Comparison of ENCODE assay signal across 19 cellular contexts in genomic region chr6:118783931-118784528, GRCh38.
DNase-seq lines count a peak whose midpoint lies in the region; ATAC-seq and TF ChIP-seq lines count a peak whose summit lies in the region.
"Had no signal": no experiment of that assay in that cellular context is flagged by ENCODE, and none has a peak within 500 bp of the region (broad histone marks: within the 10 kb centered on the region; RNA-seq: fewer than 3 reads in every experiment).

No MANE protein-coding gene starts in this region.

- no peaks in the 10 kb centered on the region for H3K79me1 ChIP-seq in IMR-90 (ENCODE audit: low read depth in 1 of 2, low read length in 2 of 2)

- CTCF ChIA-PET in IMR-90 (lab: Yijun Ruan, JAX): interaction anchor here (1.3 kb wide), 1 partner anchor 16 kb away, joined by 6 read pairs; no protein-coding TSS in a partner anchor

- no peak overlapping the region for H4K8ac ChIP-seq in IMR-90 (ENCODE audit: low read depth in 2 of 2, low read length in 2 of 2)

- no peak overlapping the region for H2BK120ac ChIP-seq in IMR-90 (ENCODE audit: low read depth, low read length)

- H3K27me3 ChIP-seq in IMR-90 (ENCODE audit: control insufficient read depth, insufficient read depth, low read length): peaks cover 4% of the 10 kb centered on the region
- H3K27me3 ChIP-seq in left lung: no peaks in the 10 kb centered on the region
- H3K27me3 ChIP-seq: brain microvascular endothelial cell, MG63, spleen had no signal

- H2BK15ac ChIP-seq in IMR-90 (ENCODE audit: low read depth, low read length): no peak overlapping the region

- no peak overlapping the region for H4K91ac ChIP-seq in IMR-90 (ENCODE audit: insufficient read depth, low read depth, low read length)

- in situ Hi-C loops in IMR-90 (cut with MboI; ENCODE audit: low sequenced_read_pairs): no loop called here

- no peak for TF ChIP-seq RAD21 in IMR-90 (IDR thresholded peaks at IDR 0.05; ENCODE audit: low read length)

- H3K9ac ChIP-seq in IMR-90 (ENCODE audit: low read depth, low read length): no peak overlapping the region

- H2BK5ac ChIP-seq in IMR-90 (ENCODE audit: low read depth, low read length, poor library complexity, severe bottlenecking): no peak overlapping the region

- H3K18ac ChIP-seq in IMR-90 (ENCODE audit: low read depth, low read length): no peak overlapping the region

- no peak overlapping the region for H2AK5ac ChIP-seq in IMR-90 (ENCODE audit: low read depth, low read length)

- no peak overlapping the region for H3K23ac ChIP-seq in IMR-90 (ENCODE audit: low read depth, low read length)

- H3K9me3 ChIP-seq in IMR-90 (ENCODE audit: control insufficient read depth, insufficient read depth, low read length): no peaks in the 10 kb centered on the region
- H3K9me3 ChIP-seq in left lung: no peaks in the 10 kb centered on the region
- H3K9me3 ChIP-seq: MG63, spleen had no signal

- dilution Hi-C loops in IMR-90 (cut with HindIII; ENCODE audit: low sequenced_read_pairs, unreplicated experiment): no loop called here

- H3K4me3 ChIP-seq in IMR-90 (ENCODE audit: insufficient read depth, low read depth, low read length): no peak overlapping the region
- no peak overlapping the region for H3K4me3 ChIP-seq in left lung
- H3K4me3 ChIP-seq: MG63, spleen had no signal

- ATAC-seq in IMR-90 (ENCODE audit: low read depth): peak; percentile 84
- peak; percentile 52 for ATAC-seq in left lung
- no peak for ATAC-seq in HG03196 (IDR thresholded peaks at IDR 0.05; ENCODE audit: unreplicated experiment)
- no peak for ATAC-seq in GM18909 (IDR thresholded peaks at IDR 0.05; ENCODE audit: poor library complexity, unreplicated experiment)
- ATAC-seq: activated naive CD4-positive, alpha-beta T cell treated with anti-CD3 and anti-CD28 coated beads, Interleukin-2, amount 50 U/mL, for 72 hours; effector memory CD8-positive, alpha-beta T cell had no signal

- peak; percentile 46 for DNase-seq in IMR-90
- no peak for DNase-seq in left lung
- DNase-seq in GM19240 (ENCODE audit: insufficient read length, low spot score): no peak
- DNase-seq in SHP77 treated with DMSO at 0.1 percent for 48 hours (lab: John Stamatoyannopoulos, UW): no peak
- DNase-seq: activated CD4-positive, alpha-beta T cell treated with anti-CD3 and anti-CD28 coated beads for 48 hours; brain microvascular endothelial cell; COR-L47; effector memory CD8-positive, alpha-beta T cell; GDM1; MG63; NCI-H2081; spleen; T-helper 9 cell had no signal

- H3K4me1 ChIP-seq in IMR-90 (ENCODE audit: control insufficient read depth, insufficient read depth, low read length): peaks cover 8% of the 10 kb centered on the region
- H3K4me1 ChIP-seq in left lung: peaks cover 0 to 10% of the 10 kb centered on the region in 2 donors

- TF ChIP-seq POLR2A in IMR-90 (IDR thresholded peaks at IDR 0.05; ENCODE audit: low read depth, low read length): no peak

- H3K4me2 ChIP-seq in IMR-90 (ENCODE audit: low read depth, low read length): no peak overlapping the region

- no peak overlapping the region for H2AFZ ChIP-seq in IMR-90 (replicated peaks; ENCODE audit: low read length, poor library complexity)

- no peak overlapping the region for H3K56ac ChIP-seq in IMR-90 (ENCODE audit: extremely low read depth, insufficient read depth, low read length)

- no peak overlapping the region for H3K14ac ChIP-seq in IMR-90 (replicated peaks; ENCODE audit: low read depth, low read length)

- TF ChIP-seq CTCF in 22Rv1 (IDR thresholded peaks at IDR 0.05) (no peak), IMR-90 (conservative IDR thresholded peaks at IDR 0.05; ENCODE audit: low read depth, low read length) (no peak), VCaP (conservative IDR thresholded peaks at IDR 0.05) (no peak), left lung (IDR thresholded peaks at IDR 0.05) (no peak)

- POLR2A ChIA-PET in IMR-90 (lab: Charles Lee; ENCODE audit: unreplicated experiment): interaction anchor here (0.5 kb wide), 1 partner anchor 639 kb away, joined by 6 read pairs; no protein-coding TSS in a partner anchor

- no peak overlapping the region for H2BK20ac ChIP-seq in IMR-90 (ENCODE audit: low read depth, low read length)

- no peaks in the 10 kb centered on the region for H3K36me3 ChIP-seq in IMR-90 (ENCODE audit: control insufficient read depth, insufficient read depth, low read length)
- H3K36me3 ChIP-seq in left lung: no peaks in the 10 kb centered on the region
- H3K36me3 ChIP-seq: brain microvascular endothelial cell, MG63, spleen had no signal

- H4K5ac ChIP-seq in IMR-90 (ENCODE audit: low read depth, low read length): no peak overlapping the region

- WGBS in IMR-90 (ENCODE audit: extremely low coverage in 2 of 2, insufficient read length in 1 of 2), 2 experiments: no CpG with 5 or more reads among the region's 5 CpGs

- H3K27ac ChIP-seq in 22Rv1 (peak overlapping the region; percentile 60), IMR-90 (ENCODE audit: insufficient read depth, low read length) (no peak overlapping the region), VCaP (peak overlapping the region; percentile 85), left lung (no peak overlapping the region)
- H3K27ac ChIP-seq: brain microvascular endothelial cell, RWPE1, spleen had no signal

- no peaks in the 10 kb centered on the region for H4K20me1 ChIP-seq in IMR-90 (ENCODE audit: insufficient read depth, low read length)

- intact Hi-C loops in IMR-90 (cut with micrococcal nuclease): no loop called here
- intact Hi-C loops in left lung (cut with DNase I): no loop called here

- no peak overlapping the region for H2AK9ac ChIP-seq in IMR-90 (replicated peaks; ENCODE audit: low read depth, low read length, poor library complexity)

- no TSS peak for BruUV-seq in IMR-90 (replicated peaks; lab: Mats Ljungman, UMichigan)

- H3K9me1 ChIP-seq in IMR-90 (ENCODE audit: insufficient read depth, low read length): peaks cover 7% of the 10 kb centered on the region

- no peak overlapping the region for H3K4ac ChIP-seq in IMR-90 (ENCODE audit: low read depth, low read length)

TF ChIP-seq in IMR-90, 13 proteins besides CTCF, POLR2A, EP300 and RAD21:
- TF ChIP-seq USF2 (IDR thresholded peaks at IDR 0.05; ENCODE audit: low read depth, low read length) (no peak), RCOR1 (IDR thresholded peaks at IDR 0.05; ENCODE audit: insufficient replicate concordance, low read length) (no peak), SMC3 (IDR thresholded peaks at IDR 0.05; ENCODE audit: low read depth, low read length) (no peak), CEBPB (IDR thresholded peaks at IDR 0.05; ENCODE audit: low read depth, low read length) (no peak), CHD1 (IDR thresholded peaks at IDR 0.05; ENCODE audit: low read depth, low read length) (no peak), MXI1 (IDR thresholded peaks at IDR 0.05; ENCODE audit: borderline replicate concordance, low read depth, low read length) (no peak), FOS (IDR thresholded peaks at IDR 0.05; ENCODE audit: low read depth, low read length) (peak; percentile 27; the same call in 1 of the 2 replicates), BHLHE40 (IDR thresholded peaks at IDR 0.05; ENCODE audit: low read depth, low read length) (no peak), ELK1 (IDR thresholded peaks at IDR 0.05; ENCODE audit: borderline replicate concordance, low read depth, low read length) (no peak), MAFK (IDR thresholded peaks at IDR 0.05; ENCODE audit: low read depth, low read length) (peak; percentile 22; the same call in 1 of the 2 replicates), RFX5 (IDR thresholded peaks at IDR 0.05; ENCODE audit: low read depth, low read length) (no peak)
TF ChIP-seq in IMR-90: peak in this region for 2.

Comparison
In these comparisons a context has a peak if more than half of its experiments do, and no peak if none do; other contexts are left out.
1. H3K27ac ChIP-seq: peak in 22Rv1 (single experiment) and VCaP (single experiment); none in IMR-90 (single experiment) and left lung (0 of 2).
2. ATAC-seq: peak in IMR-90 (single experiment) and left lung (single experiment); none in HG03196 (single experiment) and GM18909 (single experiment).